Comparison of ENCODE assay signal across 18 cellular contexts in genomic region chr6:139863356-139863755, GRCh38.
"Had no signal": no experiment of that assay in that cellular context is flagged by ENCODE, and none has a peak within 500 bp of the region (broad histone marks: within the 10 kb centered on the region; RNA-seq: fewer than 3 reads in every experiment).

No MANE protein-coding gene starts in this region.

- H3K4me3 ChIP-seq: body of pancreas, dorsolateral prefrontal cortex, esophagus muscularis mucosa, tibial artery, uterus had no signal

- H3K27me3 Mint-ChIP-seq: activated CD4-positive, alpha-beta memory T cell treated with anti-CD3 and anti-CD28 coated beads for 36 hours; progenitor cell of endocrine pancreas had no signal

- H3K4me3 Mint-ChIP-seq: activated CD4-positive, alpha-beta memory T cell treated with anti-CD3 and anti-CD28 coated beads for 36 hours; activated naive CD4-positive, alpha-beta T cell treated with anti-CD3 and anti-CD28 coated beads for 36 hours; central memory CD8-positive, alpha-beta T cell; immature natural killer cell; naive thymus-derived CD8-positive, alpha-beta T cell had no signal

- H3K36me3 ChIP-seq: esophagus muscularis mucosa, neutrophil, tibial artery, uterus had no signal

- H3K27ac ChIP-seq: dorsolateral prefrontal cortex, esophagus muscularis mucosa, neutrophil, tibial artery had no signal

- H3K9me3 ChIP-seq: body of pancreas, esophagus muscularis mucosa, neutrophil, tibial artery, uterus had no signal

- H3K27ac Mint-ChIP-seq: activated CD4-positive, alpha-beta memory T cell treated with anti-CD3 and anti-CD28 coated beads for 36 hours; activated naive CD4-positive, alpha-beta T cell treated with anti-CD3 and anti-CD28 coated beads for 36 hours; immature natural killer cell; naive thymus-derived CD8-positive, alpha-beta T cell; progenitor cell of endocrine pancreas had no signal

- H3K4me1 Mint-ChIP-seq: central memory CD8-positive, alpha-beta T cell; immature natural killer cell; naive thymus-derived CD8-positive, alpha-beta T cell had no signal

- H3K36me3 Mint-ChIP-seq: activated CD4-positive, alpha-beta memory T cell treated with anti-CD3 and anti-CD28 coated beads for 36 hours; immature natural killer cell had no signal

- H3K27me3 ChIP-seq: body of pancreas, esophagus muscularis mucosa, neutrophil, tibial artery, uterus had no signal

- DNase-seq: activated CD4-positive, alpha-beta memory T cell treated with anti-CD3 and anti-CD28 coated beads for 36 hours; activated CD4-positive, alpha-beta T cell treated with anti-CD3 and anti-CD28 coated beads for 1 hour; activated naive CD4-positive, alpha-beta T cell treated with anti-CD3 and anti-CD28 coated beads for 36 hours; activated T-cell treated with anti-CD3 and anti-CD28 coated beads, Interleukin-2, amount 50 U/mL, for 48 hours; body of pancreas; dorsolateral prefrontal cortex; immature natural killer cell; left colon; naive thymus-derived CD8-positive, alpha-beta T cell; right cardiac atrium; small intestine; T-helper 9 cell; tibial artery; uterus had no signal

- H3K9me3 Mint-ChIP-seq: activated CD4-positive, alpha-beta memory T cell treated with anti-CD3 and anti-CD28 coated beads for 36 hours; activated naive CD4-positive, alpha-beta T cell treated with anti-CD3 and anti-CD28 coated beads for 36 hours; central memory CD8-positive, alpha-beta T cell; immature natural killer cell; naive thymus-derived CD8-positive, alpha-beta T cell had no signal

- H3K4me1 ChIP-seq: body of pancreas, esophagus muscularis mucosa, tibial artery, uterus had no signal
